ENCODE assay signal across 10 cellular contexts in the genomic region with DNA sequence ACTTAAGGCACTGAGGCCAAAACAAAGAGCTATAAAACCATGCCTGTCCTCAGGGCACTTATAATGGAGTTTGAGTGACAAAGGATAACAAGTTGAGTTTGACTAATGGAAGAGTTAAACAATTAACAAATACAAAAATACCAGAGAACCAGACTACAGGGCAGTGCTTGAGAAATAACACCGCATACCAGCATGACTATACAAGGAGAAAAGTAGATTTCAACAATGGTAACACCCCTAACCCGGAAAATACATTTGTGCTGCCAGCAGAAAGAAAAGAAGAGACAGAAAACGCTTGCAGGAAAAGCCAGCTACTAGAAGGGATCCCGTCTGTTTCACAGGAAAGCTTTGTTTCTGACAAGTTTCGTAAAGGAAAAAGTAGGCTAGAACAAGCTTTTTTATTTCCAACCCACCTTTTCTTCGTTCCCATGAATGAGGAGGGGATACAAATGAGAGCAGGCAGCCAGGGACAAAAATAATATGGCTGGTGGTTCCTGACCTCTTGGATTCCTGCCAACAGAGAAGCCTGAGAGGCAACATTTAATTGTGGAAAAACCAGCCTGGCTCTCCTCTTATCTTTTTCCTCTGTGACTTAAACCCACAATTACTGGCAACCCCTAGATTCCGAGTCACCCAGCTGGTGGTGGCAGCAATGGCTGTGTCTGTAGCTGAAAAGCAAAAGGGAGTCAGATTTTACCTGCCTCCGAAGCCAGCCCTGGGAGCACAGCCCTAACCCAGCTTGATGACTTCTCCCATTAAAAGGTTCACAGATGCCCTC. TPM values are rescaled to one million over a fixed set of nuclear protein-coding genes. Genes with fewer than 3 reads are reported as not detected.
DNase-seq lines count a peak whose midpoint lies in the region; ATAC-seq and TF ChIP-seq lines count a peak whose summit lies in the region.
"Had no signal": no experiment of that assay in that cellular context is flagged by ENCODE, and none has a peak within 500 bp of the region (broad histone marks: within the 10 kb centered on the region; RNA-seq: fewer than 3 reads in every experiment).

No MANE protein-coding gene starts in this region.

- no peak overlapping the region for H3K4me3 ChIP-seq in colonic mucosa
- no peak overlapping the region for H3K4me3 ChIP-seq in right lobe of liver

- H3K9me3 ChIP-seq in colonic mucosa (no peaks in the 10 kb centered on the region), right lobe of liver (no peaks in the 10 kb centered on the region)
- H3K9me3 ChIP-seq: Caco-2 had no signal

- no peak for TF ChIP-seq POLR2A in right lobe of liver (IDR thresholded peaks at IDR 0.05)

- H3K27me3 ChIP-seq in colonic mucosa, result no peaks in the 10 kb centered on the region
- no peaks in the 10 kb centered on the region for H3K27me3 ChIP-seq in right lobe of liver

- no peak overlapping the region for H3K9ac ChIP-seq in colonic mucosa (ENCODE audit: low read depth in 2 of 2, low read length in 2 of 2)

- peaks cover 15% of the 10 kb centered on the region for H3K4me1 ChIP-seq in colonic mucosa
- peaks cover 0 to 17% (median 7%) of the 10 kb centered on the region in 4 donors for H3K4me1 ChIP-seq in right lobe of liver

- no peak for ATAC-seq in right lobe of liver
- no peak for ATAC-seq in GM19463 (IDR thresholded peaks at IDR 0.05; ENCODE audit: unreplicated experiment)
- ATAC-seq: left colon had no signal

- TF ChIP-seq CTCF in colonic mucosa (IDR thresholded peaks at IDR 0.05) (no peak), right lobe of liver (IDR thresholded peaks at IDR 0.05) (no peak)

- peak overlapping the region; percentile 64 for H3K27ac ChIP-seq in colonic mucosa
- no peak overlapping the region for H3K27ac ChIP-seq in right lobe of liver

- peak; percentile 50 for DNase-seq in DMS53 treated with DMSO at 0.1 percent for 48 hours (lab: John Stamatoyannopoulos, UW; ENCODE audit: unreplicated experiment)
- DNase-seq in NCI-H345 (lab: John Stamatoyannopoulos, UW), result peak; percentile 79
- DNase-seq in colonic mucosa, result peak; percentile 60
- DNase-seq in mucosa of gallbladder (ENCODE audit: low spot score), result peak; percentile 54
- no peak for DNase-seq in right lobe of liver
- no peak for DNase-seq in activated CD4-positive, alpha-beta T cell treated with anti-CD3 and anti-CD28 coated beads, Interleukin-2, amount 50 U/mL, for 48 hours
- no peak for DNase-seq in activated effector memory CD4-positive, alpha-beta T cell treated with anti-CD3 and anti-CD28 coated beads, Interleukin-2, amount 50 U/mL, for 16 hours
- DNase-seq: Caco-2, left colon had no signal

- 75% methylated on average over 8 of the region's 8 CpGs for whole genome bisulfite sequencing in right lobe of liver (ENCODE audit: insufficient coverage, low coverage, low lambda C conversion rate, missing lambda C conversion rate)

- intact Hi-C loops in colonic mucosa (cut with DNase I) (no loop called here), right lobe of liver (cut with DNase I) (no loop called here)

- H3K36me3 ChIP-seq in colonic mucosa (no peaks in the 10 kb centered on the region), right lobe of liver (no peaks in the 10 kb centered on the region)

RNA-seq across cellular contexts. Expression of a gene that starts 56.5 kb away (rescaled TPM):
- total RNA-seq in colonic mucosa (100 to 1,000 TPM in 1 of 2 donors, 10 to 100 TPM in 1; 88.3 to 116 TPM), mucosa of gallbladder (205 TPM), right lobe of liver (10 to 100 TPM in 5 of 6 experiments, 1 to 10 TPM in 1; 9.3 to 36.0 (median 25.8) TPM)

Comparison
In these comparisons a context has a peak if more than half of its experiments do, and no peak if none do; other contexts are left out.
1. DNase-seq: peak in DMS53 treated with DMSO at 0.1 percent for 48 hours (single experiment), NCI-H345 (single experiment), colonic mucosa (single experiment) and mucosa of gallbladder (single experiment); none in right lobe of liver (0 of 3), activated CD4-positive, alpha-beta T cell treated with anti-CD3 and anti-CD28 coated beads, Interleukin-2, amount 50 U/mL, for 48 hours (0 of 2) and activated effector memory CD4-positive, alpha-beta T cell treated with anti-CD3 and anti-CD28 coated beads, Interleukin-2, amount 50 U/mL, for 16 hours (single experiment).